In genomic region chr20:34915749-34916455, GRCh38 we compare ENCODE assay signal across 26 cellular contexts. TPM values are rescaled to one million over a fixed set of nuclear protein-coding genes. Genes with fewer than 3 reads are reported as not detected.
A peak's percentile ranks its signal among the peaks of the same experiment; 100 is the strongest.
DNase-seq lines count a peak whose midpoint lies in the region; ATAC-seq, FAIRE-seq and TF ChIP-seq lines count a peak whose summit lies in the region.
"Had no signal": no experiment of that assay in that cellular context is flagged by ENCODE, and none has a peak within 500 bp of the region (broad histone marks: within the 10 kb centered on the region; RNA-seq: fewer than 3 reads in every experiment).

No MANE protein-coding gene starts in this region.

- H3F3A ChIP-seq in PC-9 (ENCODE audit: insufficient read depth, low read depth): peaks cover 34% of the 10 kb centered on the region; the same call in 1 of the 2 replicates

- intact Hi-C loops in PC-9 (cut with micrococcal nuclease; ENCODE audit: unreplicated experiment): no loop called here

- H3K27ac ChIP-seq in PC-9: 0 out of 2 replicates have a peak overlapping the region, but pooled peaks have one; percentile 20
- H3K27ac ChIP-seq in hepatocyte: peak overlapping the region; percentile 17
- H3K27ac ChIP-seq: BLaER1, body of pancreas, epithelial cell of prostate, spleen, testis, vagina had no signal

- CTCF ChIA-PET in PC-9 (lab: Charles Lee): interaction anchor here (0.5 to 0.6 kb wide), 2 partner anchors 9 to 213 kb away, joined by 3 read pairs; no protein-coding TSS in a partner anchor

- peak; percentile 87 for FAIRE-seq in D721Med (lab: Jason Lieb, UNC)
- FAIRE-seq: TTC549 had no signal

- TF ChIP-seq CTCF in D721Med (IDR thresholded peaks at IDR 0.05; ENCODE audit: insufficient read depth, missing control alignments) (no peak), PC-9 (conservative IDR thresholded peaks at IDR 0.05) (no peak), hepatocyte (IDR thresholded peaks at IDR 0.05; ENCODE audit: poor library complexity) (no peak)

- H2AFZ ChIP-seq in PC-9: no peak overlapping the region
- H2AFZ ChIP-seq in hepatocyte: no peak overlapping the region
- H2AFZ ChIP-seq: GM23338 had no signal

- H3K9me2 ChIP-seq in PC-9 (ENCODE audit: insufficient read depth): no peaks in the 10 kb centered on the region
- no peaks in the 10 kb centered on the region for H3K9me2 ChIP-seq in hepatocyte (replicated peaks; ENCODE audit: insufficient read depth)

- H3K4me2 ChIP-seq in PC-9 (no peak overlapping the region), hepatocyte (no peak overlapping the region)
- H3K4me2 ChIP-seq: BLaER1, GM23338 had no signal

- H3K27me3 ChIP-seq in PC-9 (ENCODE audit: insufficient read depth, low read depth) (no peaks in the 10 kb centered on the region), hepatocyte (no peaks in the 10 kb centered on the region)
- H3K27me3 ChIP-seq: BLaER1, body of pancreas, spleen, testis, vagina had no signal

- H4K20me1 ChIP-seq in PC-9 (ENCODE audit: insufficient read depth): no peaks in the 10 kb centered on the region
- H4K20me1 ChIP-seq in hepatocyte (ENCODE audit: insufficient read depth, poor library complexity, severe bottlenecking): no peaks in the 10 kb centered on the region
- H4K20me1 ChIP-seq: BLaER1 had no signal

- H3K79me2 ChIP-seq in PC-9 (ENCODE audit: low read depth) (peaks cover 13% of the 10 kb centered on the region; the same call in 1 of the 2 replicates), hepatocyte (no peaks in the 10 kb centered on the region)

- DNase-seq in D721Med (ENCODE audit: insufficient read length, low spot score) (peak; percentile 31), PC-9 (no peak), hepatocyte (ENCODE audit: low spot score) (no peak), UCSD-AML1 (lab: John Stamatoyannopoulos, UW; ENCODE audit: unreplicated experiment) (no peak), cerebellum (ENCODE audit: low spot score) (no peak)
- DNase-seq: activated CD4-positive, alpha-beta T cell treated with anti-CD3 and anti-CD28 coated beads for 1 hour; activated gamma-delta T cell treated with Interleukin-2 at 50 U/mL for 16 hours; body of pancreas; DMS79 treated with DMSO at 0.1 percent for 48 hours; effector CD4-positive, alpha-beta T cell; natural killer cell; NCI-H1105 treated with DMSO at 0.1 percent for 48 hours; NCI-H2029 treated with DMSO at 0.1 percent for 48 hours; NCI-H226; NCI-H774; SHP77 treated with DMSO at 0.1 percent for 48 hours; spleen; stimulated activated CD4-positive, alpha-beta T cell treated with anti-CD3 and anti-CD28 coated beads, Interleukin-4, amount 100 ng/mL, for 24 hours; stimulated activated naive B cell treated with anti-CD40 and anti-IgM and Interleukin-4, amounts not matched to agents 10 μg/mL and 1 μg/mL and 100 μg/mL, for 72 hours; testis had no signal

- ATAC-seq in GM19455 (IDR thresholded peaks at IDR 0.05; ENCODE audit: unreplicated experiment): no peak
- ATAC-seq: body of pancreas; GM23338; natural killer cell; stimulated activated naive B cell treated with anti-CD40 and anti-IgM and Interleukin-4, amounts not matched to agents 10 μg/mL and 1 μg/mL and 100 μg/mL, for 72 hours had no signal

- BruUV-seq in PC-9 (replicated peaks; lab: Mats Ljungman, UMichigan): no TSS peak

- POLR2A ChIA-PET in PC-9 (lab: Charles Lee; ENCODE audit: unreplicated experiment): no interaction called here

- H3K4me1 ChIP-seq in PC-9 (replicated peaks; ENCODE audit: insufficient read depth): peaks cover 37% of the 10 kb centered on the region
- H3K4me1 ChIP-seq in hepatocyte (ENCODE audit: insufficient read depth): peaks cover 8% of the 10 kb centered on the region
- H3K4me1 ChIP-seq: BLaER1, vagina had no signal

- H3K36me3 ChIP-seq in PC-9 (ENCODE audit: low read depth) (peaks cover 64% of the 10 kb centered on the region), hepatocyte (replicated peaks; ENCODE audit: insufficient read depth, low read depth) (no peaks in the 10 kb centered on the region)

- H3K9me3 ChIP-seq in PC-9 (ENCODE audit: insufficient read depth, low read depth) (no peaks in the 10 kb centered on the region), hepatocyte (ENCODE audit: low read depth) (no peaks in the 10 kb centered on the region)
- H3K9me3 ChIP-seq: BLaER1, body of pancreas, spleen, testis, vagina had no signal

- H3K4me3 ChIP-seq in PC-9 (no peak overlapping the region), hepatocyte (no peak overlapping the region)
- H3K4me3 ChIP-seq: BLaER1, body of pancreas, GM23338, spleen, testis, vagina had no signal

- WGBS in hepatocyte (ENCODE audit: low lambda C conversion rate, missing lambda C conversion rate): 74% methylated on average over 4 of the region's 4 CpGs

RNA-seq across cellular contexts. Expression of gene ACSS2, which starts 39.5 kb away (rescaled TPM):
- total RNA-seq in PC-9 (2021) (81.1 and 108 TPM in 2 replicates), hepatocyte (59.5 and 91.9 TPM in 2 replicates), cerebellum (14.3 TPM)
- 52.0 and 56.2 TPM in 2 replicates for polyA plus RNA-seq in hepatocyte

RNA-seq across cellular contexts. Expression of gene GSS, which starts 39.7 kb away (rescaled TPM):
- total RNA-seq in PC-9 (2021): 131 and 138 TPM in 2 replicates
- total RNA-seq in hepatocyte: 41.2 and 46.2 TPM in 2 replicates
- polyA plus RNA-seq in hepatocyte: 45.2 and 54.7 TPM in 2 replicates
- total RNA-seq in cerebellum: 25.7 TPM

RNA-seq across cellular contexts. Expression of gene MYH7B, which starts 39.8 kb away (rescaled TPM):
- total RNA-seq in PC-9 (2021) (1.0 and 2.3 TPM in 2 replicates), hepatocyte (0.07 TPM in 1 of 2 replicates, not detected in the other), cerebellum (0.45 TPM)
- 0.42 and 1.9 TPM in 2 replicates for polyA plus RNA-seq in hepatocyte

RNA-seq across cellular contexts. Expression of gene GGT7, which starts 43.2 kb away (rescaled TPM):
- 6.5 and 9.4 TPM in 2 replicates for total RNA-seq in PC-9 (2021)
- total RNA-seq in hepatocyte: 4.9 and 9.8 TPM in 2 replicates
- polyA plus RNA-seq in hepatocyte: 18.2 and 23.9 TPM in 2 replicates
- 19.3 TPM for total RNA-seq in cerebellum
